Comparison of ENCODE assay signal across 16 cellular contexts in genomic region chr2:98488252-98488651, GRCh38. TPM values are rescaled to one million over a fixed set of nuclear protein-coding genes. Genes with fewer than 3 reads are reported as not detected.
A peak's percentile ranks its signal among the peaks of the same experiment; 100 is the strongest.
DNase-seq lines count a peak whose midpoint lies in the region; ATAC-seq, FAIRE-seq and TF ChIP-seq lines count a peak whose summit lies in the region.
"Had no signal": no experiment of that assay in that cellular context is flagged by ENCODE, and none has a peak within 500 bp of the region (broad histone marks: within the 10 kb centered on the region; RNA-seq: fewer than 3 reads in every experiment).

No MANE protein-coding gene starts in this region.

- H3K79me1 ChIP-seq in H1 (ENCODE audit: low read depth, low read length), result peaks cover 14% of the 10 kb centered on the region; the same call in 1 of the 2 replicates

- WGBS in H1 (ENCODE audit: extremely low coverage in 1 of 2, insufficient coverage in 1 of 2, insufficient read length in 1 of 2, insufficient replicate concordance in 2 of 2, low coverage in 1 of 2, low lambda C conversion rate in 2 of 2, missing lambda C conversion rate in 1 of 2), 2 experiments, result 87% methylated on average over 4 of the region's 4 CpGs; no CpG with 5 or more reads in 1 of the 2 experiments

- no peaks in the 10 kb centered on the region for H4K20me1 ChIP-seq in PC-9 (ENCODE audit: insufficient read depth)
- H4K20me1 ChIP-seq in H1 (replicated peaks in 1 of 2; ENCODE audit: control insufficient read depth in 1 of 2, insufficient read depth in 2 of 2, low read length in 2 of 2), result peaks cover 6 to 22% of the 10 kb centered on the region in 2 experiments

- no peaks in the 10 kb centered on the region for H3K27me3 ChIP-seq in PC-9 (ENCODE audit: insufficient read depth, low read depth)
- H3K27me3 ChIP-seq in H1 (replicated peaks in 1 of 4; ENCODE audit: control insufficient read depth in 3 of 4, extremely low read depth in 1 of 4, insufficient read depth in 3 of 4, low read length in 3 of 4), result no peaks in the 10 kb centered on the region
- H3K27me3 ChIP-seq: gastrocnemius medialis had no signal

- H4K91ac ChIP-seq in H1 (replicated peaks; ENCODE audit: insufficient read length, low read length), result no peak overlapping the region

- peak overlapping the region; percentile 41 for H3K27ac Mint-ChIP-seq in activated naive CD8-positive, alpha-beta T cell
- no peak overlapping the region for H3K27ac Mint-ChIP-seq in activated naive CD8-positive, alpha-beta T cell treated with anti-CD3 and anti-CD28 coated beads, Interleukin-2, amount 50 U/mL, for 24 hours
- H3K27ac Mint-ChIP-seq in stimulated activated memory B cell treated with anti-CD40 and anti-IgM and Interleukin-4, amounts not matched to agents 10 μg/mL and 1 μg/mL and 100 μg/mL, for 72 hours, result peak overlapping the region; percentile 31

- DNase-seq in activated naive CD8-positive, alpha-beta T cell treated with anti-CD3 and anti-CD28 coated beads, Interleukin-2, amount 50 U/mL, for 24 hours, result no peak
- DNase-seq in PC-9 (no peak), H1 (ENCODE audit: low read depth in 1 of 2, low spot score in 2 of 2) (no peak), SHP77 (lab: John Stamatoyannopoulos, UW) (no peak)
- DNase-seq: DMS79 treated with DMSO at 0.1 percent for 48 hours; gastrocnemius medialis; NCI-H1436 treated with DMSO at 0.1 percent for 48 hours; NCI-H446; occipital lobe; stimulated activated naive CD4-positive, alpha-beta T cell treated with Interleukin-2 at 50 U/mL for 16 hours had no signal

- H3K4me1 Mint-ChIP-seq in activated naive CD8-positive, alpha-beta T cell (ENCODE audit: low read depth), result peaks cover 90% of the 10 kb centered on the region
- peaks cover 86% of the 10 kb centered on the region for H3K4me1 Mint-ChIP-seq in activated naive CD8-positive, alpha-beta T cell treated with anti-CD3 and anti-CD28 coated beads, Interleukin-2, amount 50 U/mL, for 24 hours
- H3K4me1 Mint-ChIP-seq in stimulated activated memory B cell treated with anti-CD40 and anti-IgM and Interleukin-4, amounts not matched to agents 10 μg/mL and 1 μg/mL and 100 μg/mL, for 72 hours, result peaks cover 52% of the 10 kb centered on the region

- H3K4me2 ChIP-seq in PC-9, result no peak overlapping the region
- no peak overlapping the region for H3K4me2 ChIP-seq in H1 (ENCODE audit: insufficient read depth in 1 of 2, low read depth in 2 of 2, low read length in 2 of 2)

- TF ChIP-seq CTCF in PC-9 (conservative IDR thresholded peaks at IDR 0.05) (peak; percentile 1; the same call in 1 of the 2 replicates), H1 (IDR thresholded peaks at IDR 0.05; ENCODE audit: control extremely low read depth in 1 of 3, insufficient read depth in 1 of 3, low read depth in 1 of 3, low read length in 3 of 3) (no peak)

- H3K23me2 ChIP-seq in H1 (ENCODE audit: low read depth, low read length), result no peaks in the 10 kb centered on the region

- no peak overlapping the region for H2BK20ac ChIP-seq in H1 (ENCODE audit: low read length)

- H3K14ac ChIP-seq in H1 (ENCODE audit: insufficient read length), result no peak overlapping the region

- no peak overlapping the region for H4K5ac ChIP-seq in H1 (ENCODE audit: insufficient read length, low read depth, low read length)

- H2BK15ac ChIP-seq in H1 (ENCODE audit: low read length), result 0 out of 2 replicates have a peak overlapping the region, but pooled peaks have one; percentile 40

- POLR2A ChIA-PET in PC-9 (lab: Charles Lee; ENCODE audit: unreplicated experiment) (no interaction called here), H1 (lab: Charles Lee; ENCODE audit: partially characterized antibody) (no interaction called here)

- H3K27ac ChIP-seq in PC-9 (no peak overlapping the region), H1 (ENCODE audit: low read depth, low read length) (no peak overlapping the region)

- H3K4me3 Mint-ChIP-seq in activated naive CD8-positive, alpha-beta T cell, result peak overlapping the region; percentile 14
- H3K4me3 Mint-ChIP-seq in activated naive CD8-positive, alpha-beta T cell treated with anti-CD3 and anti-CD28 coated beads, Interleukin-2, amount 50 U/mL, for 24 hours, result no peak overlapping the region
- no peak overlapping the region for H3K4me3 Mint-ChIP-seq in stimulated activated memory B cell treated with anti-CD40 and anti-IgM and Interleukin-4, amounts not matched to agents 10 μg/mL and 1 μg/mL and 100 μg/mL, for 72 hours

- H3K56ac ChIP-seq in H1 (replicated peaks; ENCODE audit: insufficient read length, low read depth, low read length), result no peak overlapping the region

- no peaks in the 10 kb centered on the region for H3K9me3 ChIP-seq in PC-9 (ENCODE audit: insufficient read depth, low read depth)
- H3K9me3 ChIP-seq in H1 (ENCODE audit: insufficient read depth in 2 of 2, low read depth in 1 of 2, low read length in 1 of 2), result no peaks in the 10 kb centered on the region
- H3K9me3 ChIP-seq: gastrocnemius medialis had no signal

- no peak for TF ChIP-seq EP300 in H1 (IDR thresholded peaks at IDR 0.05; ENCODE audit: borderline replicate concordance in 1 of 2, low read depth in 2 of 2, low read length in 2 of 2)

- H3K36me3 ChIP-seq in PC-9 (ENCODE audit: low read depth) (no peaks in the 10 kb centered on the region), H1 (ENCODE audit: control insufficient read depth in 2 of 4, insufficient read depth in 4 of 4, low read length in 3 of 4) (no peaks in the 10 kb centered on the region; a peak in 1 of 8 replicates)
- H3K36me3 ChIP-seq: gastrocnemius medialis had no signal

- no peak overlapping the region for H3K23ac ChIP-seq in H1 (ENCODE audit: insufficient read length)

- no peak for TF ChIP-seq POLR2A in H1 (IDR thresholded peaks at IDR 0.05; ENCODE audit: control extremely low read depth in 1 of 2, low read depth in 2 of 2, low read length in 2 of 2)

- no peak overlapping the region for H3K4ac ChIP-seq in H1 (replicated peaks; ENCODE audit: insufficient read length, low read depth, low read length)

- H3K4me3 ChIP-seq in PC-9 (no peak overlapping the region), H1 (ENCODE audit: extremely low read depth in 1 of 4, insufficient read depth in 2 of 4, low read depth in 3 of 4, low read length in 4 of 4) (no peak overlapping the region)
- H3K4me3 ChIP-seq: gastrocnemius medialis had no signal

- no peak overlapping the region for H3K18ac ChIP-seq in H1 (ENCODE audit: extremely low read depth, low read length)

- H3K79me2 ChIP-seq in PC-9 (ENCODE audit: low read depth), result peaks cover 58% of the 10 kb centered on the region
- peaks cover 6 to 86% of the 10 kb centered on the region in 2 experiments; a peak in 3 of 4 replicates for H3K79me2 ChIP-seq in H1 (ENCODE audit: control insufficient read depth in 1 of 2, insufficient read depth in 2 of 2, low read length in 2 of 2)

- H3K27me3 Mint-ChIP-seq in activated naive CD8-positive, alpha-beta T cell, result no peaks in the 10 kb centered on the region
- no peaks in the 10 kb centered on the region for H3K27me3 Mint-ChIP-seq in activated naive CD8-positive, alpha-beta T cell treated with anti-CD3 and anti-CD28 coated beads, Interleukin-2, amount 50 U/mL, for 24 hours
- H3K27me3 Mint-ChIP-seq in stimulated activated memory B cell treated with anti-CD40 and anti-IgM and Interleukin-4, amounts not matched to agents 10 μg/mL and 1 μg/mL and 100 μg/mL, for 72 hours, result no peaks in the 10 kb centered on the region

- peaks cover 36% of the 10 kb centered on the region for H3K4me1 ChIP-seq in PC-9 (replicated peaks; ENCODE audit: insufficient read depth)
- peaks cover 6 to 18% (median 12%) of the 10 kb centered on the region in 4 experiments; a peak in 6 of 7 replicates for H3K4me1 ChIP-seq in H1 (replicated peaks in 1 of 4; ENCODE audit: control insufficient read depth in 3 of 4, insufficient read depth in 4 of 4, low read length in 3 of 4)

- CTCF ChIA-PET in PC-9 (lab: Charles Lee), result interaction anchor here (0.6 to 1.5 kb wide), 3 partner anchors 13 to 72 kb away, joined by 3 to 4 read pairs (median 3); no protein-coding TSS in a partner anchor
- CTCF ChIA-PET in H1 (lab: Charles Lee; ENCODE audit: partially characterized antibody), result interaction anchor here (0.6 to 4.9 kb wide), 35 partner anchors 8 to 176 kb away, joined by 3 to 30 read pairs (median 5); no protein-coding TSS in a partner anchor

- no peak overlapping the region for H2BK120ac ChIP-seq in H1 (replicated peaks; ENCODE audit: low read depth, low read length)

- peaks cover 7% of the 10 kb centered on the region; the same call in 1 of the 2 replicates for H3F3A ChIP-seq in PC-9 (ENCODE audit: insufficient read depth, low read depth)

- no peak overlapping the region for H2AK5ac ChIP-seq in H1 (ENCODE audit: low read depth, low read length)

- FAIRE-seq in H1 (lab: Jason Lieb, UNC), result no peak
- FAIRE-seq: TTC549, urothelium cell line had no signal

- no peak overlapping the region for H4K8ac ChIP-seq in H1 (ENCODE audit: extremely low read depth, insufficient read depth, low read length)

- no peak overlapping the region for H3K9ac ChIP-seq in H1 (replicated peaks in 1 of 4; ENCODE audit: extremely low read depth in 1 of 4, low read depth in 3 of 4, low read length in 3 of 4)

- no peak for TF ChIP-seq RAD21 in H1 (IDR thresholded peaks at IDR 0.05 in 1 of 2, conservative IDR thresholded peaks at IDR 0.05 in 1 of 2; ENCODE audit: low read depth in 2 of 2, low read length in 2 of 2)

- no TSS peak for BruUV-seq in PC-9 (replicated peaks; lab: Mats Ljungman, UMichigan)

- H3K9me3 Mint-ChIP-seq in activated naive CD8-positive, alpha-beta T cell (ENCODE audit: low read depth), result no peaks in the 10 kb centered on the region
- H3K9me3 Mint-ChIP-seq in activated naive CD8-positive, alpha-beta T cell treated with anti-CD3 and anti-CD28 coated beads, Interleukin-2, amount 50 U/mL, for 24 hours, result no peaks in the 10 kb centered on the region
- H3K9me3 Mint-ChIP-seq in stimulated activated memory B cell treated with anti-CD40 and anti-IgM and Interleukin-4, amounts not matched to agents 10 μg/mL and 1 μg/mL and 100 μg/mL, for 72 hours, result no peaks in the 10 kb centered on the region

- H3K9me2 ChIP-seq in PC-9 (ENCODE audit: insufficient read depth), result no peaks in the 10 kb centered on the region

- no peak for ATAC-seq in activated naive CD8-positive, alpha-beta T cell treated with anti-CD3 and anti-CD28 coated beads, Interleukin-2, amount 50 U/mL, for 24 hours
- ATAC-seq in stimulated activated memory B cell treated with anti-CD40 and anti-IgM and Interleukin-4, amounts not matched to agents 10 μg/mL and 1 μg/mL and 100 μg/mL, for 72 hours, result no peak
- ATAC-seq in GM18870 (IDR thresholded peaks at IDR 0.05; ENCODE audit: unreplicated experiment) (no peak), GM21360 (IDR thresholded peaks at IDR 0.05; ENCODE audit: unreplicated experiment) (no peak)

- no peak overlapping the region for H2BK5ac ChIP-seq in H1 (ENCODE audit: low read depth, low read length)

- peaks cover 6% of the 10 kb centered on the region for H3K36me3 Mint-ChIP-seq in activated naive CD8-positive, alpha-beta T cell
- H3K36me3 Mint-ChIP-seq in activated naive CD8-positive, alpha-beta T cell treated with anti-CD3 and anti-CD28 coated beads, Interleukin-2, amount 50 U/mL, for 24 hours (ENCODE audit: low read depth), result peaks cover 5% of the 10 kb centered on the region
- H3K36me3 Mint-ChIP-seq in stimulated activated memory B cell treated with anti-CD40 and anti-IgM and Interleukin-4, amounts not matched to agents 10 μg/mL and 1 μg/mL and 100 μg/mL, for 72 hours, result peaks cover 6% of the 10 kb centered on the region

- no peak overlapping the region for H2BK12ac ChIP-seq in H1 (ENCODE audit: low read depth, low read length)

- intact Hi-C loops in PC-9 (cut with micrococcal nuclease; ENCODE audit: unreplicated experiment), result no loop called here

- H2AFZ ChIP-seq in PC-9 (no peak overlapping the region), H1 (ENCODE audit: low read length) (no peak overlapping the region)

RNA-seq across cellular contexts. Expression of gene INPP4A, which starts 43.6 kb away (rescaled TPM):
- total RNA-seq in PC-9 (2021), result 50.5 and 52.9 TPM in 2 replicates
- total RNA-seq in H1 (2021; fragmentation: NEBNext Ultra II Directional; extraction: Animal tissue kit (Norgen Biotek cat#: 25700)), result 34.3 and 36.4 TPM in 2 replicates
- 25.6 and 38.6 TPM in 2 replicates for polyA plus RNA-seq in H1 (2011; rRNA removed)
- polyA plus RNA-seq in H1 (2011; cell fraction: cytosol; rRNA removed), result 32.2 TPM
- 100 TPM for polyA plus RNA-seq in H1 (2011; cell fraction: nucleus; rRNA removed)
- 21.4 to 36.6 TPM (median 30.9 TPM) in 4 replicates for polyA plus RNA-seq in H1 (2012, experiment 1 of 2)
- 5.1 TPM for polyA plus RNA-seq in H1 (2012, experiment 2 of 2)
- polyA plus RNA-seq in H1 (2013, experiment 1 of 2), result 8.9 TPM
- polyA plus RNA-seq in H1 (2013, experiment 2 of 2), result 8.7 TPM
- polyA minus RNA-seq in H1 (2011; rRNA and poly(A)+ RNA removed), result 112 and 124 TPM in 2 replicates
- polyA minus RNA-seq in H1 (2011; cell fraction: cytosol; rRNA and poly(A)+ RNA removed), result 55.2 TPM
- 97.0 TPM for polyA minus RNA-seq in H1 (2011; cell fraction: nucleus; rRNA and poly(A)+ RNA removed)
